In the genomic region with DNA sequence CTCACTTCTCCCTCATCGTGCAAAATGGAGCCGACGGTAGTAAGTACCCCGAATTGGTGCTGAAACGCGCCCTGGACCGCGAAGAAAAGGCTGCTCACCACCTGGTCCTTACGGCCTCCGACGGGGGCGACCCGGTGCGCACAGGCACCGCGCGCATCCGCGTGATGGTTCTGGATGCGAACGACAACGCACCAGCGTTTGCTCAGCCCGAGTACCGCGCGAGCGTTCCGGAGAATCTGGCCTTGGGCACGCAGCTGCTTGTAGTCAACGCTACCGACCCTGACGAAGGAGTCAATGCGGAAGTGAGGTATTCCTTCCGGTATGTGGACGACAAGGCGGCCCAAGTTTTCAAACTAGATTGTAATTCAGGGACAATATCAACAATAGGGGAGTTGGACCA, we compare ENCODE assay signal across 11 cellular contexts. TPM values are rescaled to one million over a fixed set of nuclear protein-coding genes. Genes with fewer than 3 reads are reported as not detected.
DNase-seq lines count a peak whose midpoint lies in the region; TF ChIP-seq lines count a peak whose summit lies in the region.
"Had no signal": no experiment of that assay in that cellular context is flagged by ENCODE, and none has a peak within 500 bp of the region (broad histone marks: within the 10 kb centered on the region; RNA-seq: fewer than 3 reads in every experiment).

No MANE protein-coding gene starts in this region.

- H3K79me2 ChIP-seq in MM.1S (ENCODE audit: low read length) (no peaks in the 10 kb centered on the region), hepatocyte (peaks cover 10% of the 10 kb centered on the region), mesendoderm (ENCODE audit: control insufficient read depth, insufficient read depth, low read length) (no peaks in the 10 kb centered on the region)

- H4K5ac ChIP-seq in mesendoderm (ENCODE audit: low read length) = no peak overlapping the region

- no peak overlapping the region for H3K56ac ChIP-seq in mesendoderm (ENCODE audit: low read length)

- no peaks in the 10 kb centered on the region for H3K4me1 Mint-ChIP-seq in MCF 10A (ENCODE audit: insufficient read depth, unreplicated experiment)

- no peak overlapping the region for H3K4ac ChIP-seq in mesendoderm (ENCODE audit: low read depth, low read length)

- H3K4me3 Mint-ChIP-seq in MCF 10A (ENCODE audit: unreplicated experiment) = no peak overlapping the region

- no peaks in the 10 kb centered on the region for H3K79me1 ChIP-seq in mesendoderm (ENCODE audit: low read length)

- H2BK15ac ChIP-seq in mesendoderm (replicated peaks; ENCODE audit: low read depth) = no peak overlapping the region

- no peaks in the 10 kb centered on the region for H3K4me1 ChIP-seq in breast epithelium
- H3K4me1 ChIP-seq in MM.1S (ENCODE audit: low read length) = no peaks in the 10 kb centered on the region
- peaks cover 22% of the 10 kb centered on the region for H3K4me1 ChIP-seq in left ventricle myocardium inferior
- H3K4me1 ChIP-seq in tibial artery = no peaks in the 10 kb centered on the region
- H3K4me1 ChIP-seq in hepatocyte (ENCODE audit: insufficient read depth) = no peaks in the 10 kb centered on the region
- no peaks in the 10 kb centered on the region for H3K4me1 ChIP-seq in mesendoderm (ENCODE audit: control insufficient read depth, low read depth, low read length)

- peaks cover 52% of the 10 kb centered on the region for H3K9me3 Mint-ChIP-seq in MCF 10A (ENCODE audit: unreplicated experiment)

- H3K23ac ChIP-seq in mesendoderm (ENCODE audit: low read length) = no peak overlapping the region

- TF ChIP-seq CTCF in breast epithelium (IDR thresholded peaks at IDR 0.05) (no peak), MCF 10A (IDR thresholded peaks at IDR 0.05; ENCODE audit: unreplicated experiment) (no peak), MM.1S (IDR thresholded peaks at IDR 0.05; ENCODE audit: low read length) (no peak), left ventricle myocardium inferior (IDR thresholded peaks at IDR 0.05; ENCODE audit: borderline replicate concordance) (no peak), tibial artery (IDR thresholded peaks at IDR 0.05) (no peak), hepatocyte (IDR thresholded peaks at IDR 0.05; ENCODE audit: poor library complexity) (no peak)

- DNase-seq in breast epithelium (ENCODE audit: low spot score in 2 of 2) (no peak), MCF 10A (ENCODE audit: unreplicated experiment) (no peak), MM.1S (no peak), left ventricle myocardium inferior (no peak), tibial artery (no peak), hepatocyte (ENCODE audit: low spot score) (no peak), mesendoderm (no peak), posterior vena cava (ENCODE audit: low spot score) (no peak)
- DNase-seq: COR-L47, GOT3 had no signal

- peak overlapping the region; percentile 77 for H3K4me2 ChIP-seq in MM.1S (ENCODE audit: low read depth, low read length)
- no peak overlapping the region for H3K4me2 ChIP-seq in hepatocyte
- no peak overlapping the region for H3K4me2 ChIP-seq in mesendoderm (ENCODE audit: low read length)

- intact Hi-C loops in breast epithelium (cut with DNase I; ENCODE audit: low total_unique reads) = no loop called here
- intact Hi-C loops in MCF 10A (cut with micrococcal nuclease) = no loop called here
- intact Hi-C loops in left ventricle myocardium inferior (cut with micrococcal nuclease) = loop anchor here (10.0 kb wide), 1 partner anchor 94 kb away; no protein-coding TSS in a partner anchor
- intact Hi-C loops in tibial artery (cut with DNase I; ENCODE audit: low total_unique reads) = no loop called here
- intact Hi-C loops in posterior vena cava (cut with DNase I) = no loop called here

- no peaks in the 10 kb centered on the region for H3K27me3 Mint-ChIP-seq in MCF 10A (ENCODE audit: insufficient read depth, unreplicated experiment)

- H2AK5ac ChIP-seq in mesendoderm (ENCODE audit: low read length) = no peak overlapping the region

- H3K9me3 ChIP-seq in breast epithelium = peaks cover 86 to 99% of the 10 kb centered on the region in 2 donors
- no peaks in the 10 kb centered on the region for H3K9me3 ChIP-seq in MM.1S (replicated peaks; ENCODE audit: insufficient read depth, low read length)
- H3K9me3 ChIP-seq in left ventricle myocardium inferior (replicated peaks) = peaks cover 100% of the 10 kb centered on the region
- H3K9me3 ChIP-seq in tibial artery = peaks cover 17 to 97% (median 89%) of the 10 kb centered on the region in 3 donors
- peaks cover 64% of the 10 kb centered on the region for H3K9me3 ChIP-seq in hepatocyte (ENCODE audit: low read depth)

- H2AFZ ChIP-seq in MM.1S (ENCODE audit: low read length) (no peak overlapping the region), hepatocyte (no peak overlapping the region)

- no peak overlapping the region for H2BK120ac ChIP-seq in mesendoderm (ENCODE audit: low read depth, low read length)

- H3K9ac ChIP-seq in MM.1S (ENCODE audit: low read length) = no peak overlapping the region
- H3K9ac ChIP-seq in mesendoderm (ENCODE audit: low read length) = no peak overlapping the region

- H3K9me2 ChIP-seq in MM.1S (replicated peaks; ENCODE audit: insufficient read depth, low read length) (no peaks in the 10 kb centered on the region), hepatocyte (replicated peaks; ENCODE audit: insufficient read depth) (no peaks in the 10 kb centered on the region)

- H3K27ac ChIP-seq in breast epithelium (no peak overlapping the region), MM.1S (ENCODE audit: low read length) (no peak overlapping the region), left ventricle myocardium inferior (replicated peaks) (no peak overlapping the region), tibial artery (no peak overlapping the region), hepatocyte (no peak overlapping the region), mesendoderm (ENCODE audit: low read depth, low read length) (no peak overlapping the region)
- H3K27ac ChIP-seq: SK-N-MC had no signal

- 99% methylated on average over 37 of the region's 37 CpGs for WGBS in hepatocyte (ENCODE audit: low lambda C conversion rate, missing lambda C conversion rate)
- no CpG with 5 or more reads among the region's 37 CpGs for WGBS in mesendoderm (ENCODE audit: extremely low coverage, insufficient coverage, low lambda C conversion rate)

- POLR2A ChIA-PET in MCF 10A (lab: Yijun Ruan, JAX) = no interaction called here

- no peak overlapping the region for H2BK5ac ChIP-seq in mesendoderm (ENCODE audit: low read length)

- H3K27ac Mint-ChIP-seq in MCF 10A (ENCODE audit: low read depth, unreplicated experiment) = no peak overlapping the region

- no peak overlapping the region for H4K8ac ChIP-seq in mesendoderm (ENCODE audit: low read depth, low read length)

- no peaks in the 10 kb centered on the region for H3K36me3 ChIP-seq in breast epithelium
- no peaks in the 10 kb centered on the region for H3K36me3 ChIP-seq in MM.1S (replicated peaks; ENCODE audit: insufficient read depth, low read length)
- peaks cover 50% of the 10 kb centered on the region for H3K36me3 ChIP-seq in left ventricle myocardium inferior
- peaks cover 9 to 31% (median 30%) of the 10 kb centered on the region in 3 donors for H3K36me3 ChIP-seq in tibial artery
- H3K36me3 ChIP-seq in hepatocyte (replicated peaks; ENCODE audit: insufficient read depth, low read depth) = peaks cover 9% of the 10 kb centered on the region
- no peaks in the 10 kb centered on the region for H3K36me3 ChIP-seq in mesendoderm (ENCODE audit: control insufficient read depth, insufficient read depth, low read length)

- CTCF ChIA-PET in MCF 10A (lab: Yijun Ruan, JAX) = interaction anchor here (0.5 to 1.4 kb wide), 5 partner anchors 8 to 208 kb away, joined by 3 to 4 read pairs (median 3); no protein-coding TSS in a partner anchor

- H3K27me3 ChIP-seq in breast epithelium (no peaks in the 10 kb centered on the region), MM.1S (replicated peaks; ENCODE audit: insufficient read depth, low read length) (no peaks in the 10 kb centered on the region; the same call in 1 of the 2 replicates), left ventricle myocardium inferior (ENCODE audit: low read depth) (no peaks in the 10 kb centered on the region), tibial artery (no peaks in the 10 kb centered on the region), hepatocyte (no peaks in the 10 kb centered on the region), mesendoderm (ENCODE audit: insufficient read depth, low read length, poor library complexity) (no peaks in the 10 kb centered on the region)

- H3F3A ChIP-seq in MM.1S (ENCODE audit: insufficient read depth, low read length) = no peaks in the 10 kb centered on the region

- no peak for TF ChIP-seq POLR2A in breast epithelium (IDR thresholded peaks at IDR 0.05)

- no TSS peak for BruUV-seq in MCF 10A (replicated peaks; lab: Mats Ljungman, UMichigan)

- no peaks in the 10 kb centered on the region for H3K36me3 Mint-ChIP-seq in MCF 10A (ENCODE audit: insufficient read depth, unreplicated experiment)

- H3K18ac ChIP-seq in mesendoderm (ENCODE audit: low read length) = no peak overlapping the region

- H3K4me3 ChIP-seq in breast epithelium (peak overlapping the region; percentile 26 to 48 (median 36)), MM.1S (ENCODE audit: low read length) (peak overlapping the region; percentile 46; the same call in 1 of the 2 replicates), left ventricle myocardium inferior (peak overlapping the region; percentile 58), tibial artery (peak overlapping the region; percentile 30 to 32), hepatocyte (no peak overlapping the region), mesendoderm (ENCODE audit: low read length) (no peak overlapping the region)
- H3K4me3 ChIP-seq: SK-N-MC had no signal

- H4K20me1 ChIP-seq in MM.1S (ENCODE audit: insufficient read depth, low read length) = no peaks in the 10 kb centered on the region
- no peaks in the 10 kb centered on the region for H4K20me1 ChIP-seq in hepatocyte (ENCODE audit: insufficient read depth, poor library complexity, severe bottlenecking)

RNA-seq across cellular contexts. Expression of a gene that starts 1.0 kb away (rescaled TPM):
- total RNA-seq in breast epithelium = 10 to 100 TPM in 2 of 3 donors, 1 to 10 TPM in 1; 9.8 to 12.0 (median 11.1) TPM
- total RNA-seq in MCF 10A (2022) = 0.79 and 0.91 TPM in 2 replicates
- total RNA-seq in left ventricle myocardium inferior = 4.8 TPM
- total RNA-seq in hepatocyte = 0.70 and 0.96 TPM in 2 replicates
- 0.66 and 1.1 TPM in 2 replicates for polyA plus RNA-seq in hepatocyte
- 0.08 TPM for polyA plus RNA-seq in mesendoderm (2013, experiment 1 of 2)
- polyA plus RNA-seq in mesendoderm (2013, experiment 2 of 2) = 0.14 TPM
- 10 to 100 TPM in 1 of 2 donors, 1 to 10 TPM in 1; 5.2 to 11.6 TPM for total RNA-seq in posterior vena cava

RNA-seq across cellular contexts. Expression of a gene that starts 10.4 kb away (rescaled TPM):
- total RNA-seq in breast epithelium (1 to 10 TPM; 5.0 to 9.8 (median 9.7) TPM), MCF 10A (2022) (0.30 and 0.76 TPM in 2 replicates), left ventricle myocardium inferior (3.8 TPM), hepatocyte (1.8 and 2.7 TPM in 2 replicates), posterior vena cava (1 to 10 TPM; 4.6 to 4.8 TPM)
- polyA plus RNA-seq in hepatocyte = 1.8 TPM in 2 replicates
- polyA plus RNA-seq in mesendoderm (2013, experiment 1 of 2) = 2.6 TPM
- 2.7 TPM for polyA plus RNA-seq in mesendoderm (2013, experiment 2 of 2)

RNA-seq across cellular contexts. Expression of a gene that starts 13.8 kb away (rescaled TPM):
- total RNA-seq in breast epithelium (10 to 100 TPM; 15.4 to 21.3 (median 16.0) TPM), MCF 10A (2022) (0.75 and 1.2 TPM in 2 replicates), left ventricle myocardium inferior (7.9 TPM), hepatocyte (6.9 and 8.8 TPM in 2 replicates), posterior vena cava (10 to 100 TPM; 12.2 to 17.1 TPM)
- polyA plus RNA-seq in hepatocyte = 6.7 and 8.4 TPM in 2 replicates
- polyA plus RNA-seq in mesendoderm (2013, experiment 1 of 2) = 6.2 TPM
- polyA plus RNA-seq in mesendoderm (2013, experiment 2 of 2) = 6.0 TPM

RNA-seq across cellular contexts. Expression of a gene that starts 18.5 kb away (rescaled TPM):
- total RNA-seq in breast epithelium (10 to 100 TPM in 2 of 3 donors, 1 to 10 TPM in 1; 7.2 to 10.7 (median 10.5) TPM), MCF 10A (2022) (1.4 TPM in 2 replicates), left ventricle myocardium inferior (5.0 TPM), hepatocyte (4.5 and 6.7 TPM in 2 replicates), posterior vena cava (1 to 10 TPM; 5.7 to 6.6 TPM)
- 3.0 and 3.9 TPM in 2 replicates for polyA plus RNA-seq in hepatocyte
- polyA plus RNA-seq in mesendoderm (2013, experiment 1 of 2) = 3.3 TPM
- 3.1 TPM for polyA plus RNA-seq in mesendoderm (2013, experiment 2 of 2)

RNA-seq across cellular contexts. Expression of a gene that starts 23.5 kb away (rescaled TPM):
- 10 to 100 TPM in 2 of 3 donors, 1 to 10 TPM in 1; 8.8 to 12.8 (median 10.8) TPM for total RNA-seq in breast epithelium
- total RNA-seq in MCF 10A (2022) = 0.68 and 1.4 TPM in 2 replicates
- total RNA-seq in left ventricle myocardium inferior = 5.0 TPM
- total RNA-seq in hepatocyte = 11.6 and 13.6 TPM in 2 replicates
- 13.1 and 15.7 TPM in 2 replicates for polyA plus RNA-seq in hepatocyte
- 2.4 TPM for polyA plus RNA-seq in mesendoderm (2013, experiment 1 of 2)
- polyA plus RNA-seq in mesendoderm (2013, experiment 2 of 2) = 2.6 TPM
- 1 to 10 TPM; 6.7 to 8.5 TPM for total RNA-seq in posterior vena cava

Comparison
In these comparisons a context has a peak if more than half of its experiments do, and no peak if none do; other contexts are left out.
1. H3K4me3 ChIP-seq: peak in breast epithelium (3 of 3), MM.1S (single experiment), left ventricle myocardium inferior (single experiment) and tibial artery (2 of 2); none in hepatocyte (single experiment) and mesendoderm (single experiment).